ENCODE assay signal across 8 cellular contexts in the genomic region with DNA sequence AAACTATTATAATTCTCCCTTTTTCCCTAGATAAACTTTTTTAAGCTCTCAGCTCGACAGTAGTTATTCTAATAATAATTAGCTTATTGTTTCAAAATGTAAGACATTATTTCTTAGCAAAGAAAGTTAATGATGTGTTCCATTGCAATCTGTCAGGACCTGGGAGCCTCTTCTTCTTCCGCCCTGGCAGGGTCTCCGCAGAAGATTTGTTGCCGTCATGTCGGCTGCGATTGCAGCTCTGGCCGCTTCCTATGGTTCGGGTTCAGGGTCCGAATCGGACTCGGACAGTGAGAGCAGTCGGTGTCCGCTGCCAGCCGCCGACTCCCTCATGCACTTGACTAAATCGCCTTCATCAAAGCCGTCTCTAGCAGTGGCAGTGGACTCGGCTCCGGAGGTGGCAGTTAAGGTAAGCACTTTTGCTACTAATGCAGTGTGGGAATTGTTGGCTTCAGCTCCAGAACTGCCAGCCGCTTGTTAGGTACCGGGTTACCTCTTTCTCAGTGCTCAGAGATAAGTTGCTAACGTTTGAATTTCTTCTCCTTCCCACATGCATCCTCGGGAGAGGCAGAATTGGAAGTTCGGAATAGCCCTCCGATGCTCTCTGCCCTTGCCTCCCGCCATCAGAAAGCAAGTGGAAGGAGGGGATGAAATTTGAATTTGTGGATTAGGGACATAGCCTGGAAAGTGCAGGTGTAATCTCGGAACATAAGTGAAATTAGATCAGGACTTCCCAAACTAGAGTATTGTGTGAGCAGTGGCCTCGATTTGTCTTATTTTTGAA. TPM values are rescaled to one million over a fixed set of nuclear protein-coding genes. Genes with fewer than 3 reads are reported as not detected.
A peak's percentile ranks its signal among the peaks of the same experiment; 100 is the strongest.
DNase-seq lines count a peak whose midpoint lies in the region; ATAC-seq and TF ChIP-seq lines count a peak whose summit lies in the region.

Gene CDC40, plus strand, starts transcription at position 200 of the 781 bp plus-strand sequence. Its CDS starts 18 bp downstream, at position 218.

- H3K4me3 ChIP-seq in fibroblast of mammary gland (ENCODE audit: control insufficient read depth, low read depth, low read length) (peak within 1 kb of the TSS; percentile 93), thyroid gland (replicated peaks in 1 of 3) (peak within 1 kb of the TSS; percentile 30 to 85 (median 74))

- peak within 1 kb of the TSS; percentile 55 to 78 (median 73) for H3K27ac ChIP-seq in thyroid gland

- H3K9me3 ChIP-seq in thyroid gland = no peaks in the 10 kb centered on the region

- WGBS in thyroid gland, 2 donors = 0 to 1% methylated on average over 18 to 28 of the region's 28 CpGs

- intact Hi-C loops in thyroid gland (cut with DNase I) = loop anchor here (10.0 kb wide), 1 partner anchor 486 kb away; the partner anchor contains the start of genes AK9 and FIG4

- TF ChIP-seq POLR2A in thyroid gland (IDR thresholded peaks at IDR 0.05) = peak in 1 of 2 donors; percentile 63

- H3K4me1 ChIP-seq in thyroid gland = peaks cover 13 to 16% of the 10 kb centered on the region in 2 donors

- no peaks in the 10 kb centered on the region for H3K27me3 ChIP-seq in thyroid gland

- TF ChIP-seq CTCF in fibroblast of mammary gland (conservative IDR thresholded peaks at IDR 0.05; ENCODE audit: control insufficient read depth, insufficient read depth, low read depth, low read length) (no peak), thyroid gland (IDR thresholded peaks at IDR 0.05) (no peak)

- peak; percentile 85 for DNase-seq in SKM-1 treated with dmso at 0.1 percent for 144 hours (lab: John Stamatoyannopoulos, UW; ENCODE audit: unreplicated experiment)
- no peak for DNase-seq in SKM-1 (lab: John Stamatoyannopoulos, UW; ENCODE audit: unreplicated experiment)
- DNase-seq in NOMO-1 treated with dmso at 0.1 percent for 144 hours (lab: John Stamatoyannopoulos, UW; ENCODE audit: unreplicated experiment) = peak; percentile 70
- DNase-seq in activated T-cell treated with anti-CD3 and anti-CD28 coated beads, Interleukin-2, amount 50 U/mL, for 1 hour = peak; percentile 66
- DNase-seq in fibroblast of mammary gland (ENCODE audit: low read depth) = no peak
- peak in 54 of 56 donors; percentile 1 to 85 (median 66) for DNase-seq in nucleus accumbens (lab: John Stamatoyannopoulos, UW)
- DNase-seq in thyroid gland = peak; percentile 54

- H3K36me3 ChIP-seq in thyroid gland = no peaks in the 10 kb centered on the region

- peak; percentile 39 for ATAC-seq in HG02981 (IDR thresholded peaks at IDR 0.05; ENCODE audit: unreplicated experiment)

RNA-seq across cellular contexts. Expression of gene CDC40, which starts in this region (rescaled TPM):
- total RNA-seq in thyroid gland = 10 to 100 TPM; 27.4 to 32.0 (median 28.8) TPM

Comparison
In these comparisons a context has a peak if more than half of its experiments do, and no peak if none do; other contexts are left out.
1. DNase-seq: peak in SKM-1 treated with dmso at 0.1 percent for 144 hours (single experiment), NOMO-1 treated with dmso at 0.1 percent for 144 hours (single experiment), activated T-cell treated with anti-CD3 and anti-CD28 coated beads, Interleukin-2, amount 50 U/mL, for 1 hour (single experiment), nucleus accumbens (54 of 56) and thyroid gland (2 of 2); none in SKM-1 (single experiment) and fibroblast of mammary gland (single experiment).